17 cellular contexts compared by ENCODE assay signal in the genomic region with DNA sequence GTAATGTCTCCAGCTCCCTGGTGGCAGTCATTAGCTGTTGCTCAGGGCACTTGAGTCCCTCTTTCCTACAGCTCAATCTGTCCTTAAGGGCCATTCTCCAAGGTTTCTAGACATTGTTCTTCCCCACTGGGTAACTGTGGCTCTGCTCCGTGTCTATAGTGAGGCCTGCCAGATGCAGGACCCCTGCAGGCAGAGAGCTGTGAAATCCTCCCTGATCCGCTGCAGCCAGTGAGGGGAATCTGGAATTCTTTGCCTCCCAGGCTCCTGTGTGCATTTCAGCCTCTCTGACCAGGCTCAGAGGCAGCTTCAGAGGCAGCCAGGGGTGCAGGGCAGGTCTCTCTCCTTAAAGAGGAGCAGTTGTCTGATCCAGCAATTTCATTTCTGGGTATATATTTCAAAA. TPM values are rescaled to one million over a fixed set of nuclear protein-coding genes. Genes with fewer than 3 reads are reported as not detected.
DNase-seq lines count a peak whose midpoint lies in the region; ATAC-seq and TF ChIP-seq lines count a peak whose summit lies in the region.
"Had no signal": no experiment of that assay in that cellular context is flagged by ENCODE, and none has a peak within 500 bp of the region (broad histone marks: within the 10 kb centered on the region; RNA-seq: fewer than 3 reads in every experiment).

No MANE protein-coding gene starts in this region.

- ATAC-seq in right cardiac atrium: no peak
- ATAC-seq: A549 had no signal

- no peak overlapping the region for H3K23ac ChIP-seq in mesendoderm (ENCODE audit: low read length)

- no peak overlapping the region for H2BK15ac ChIP-seq in mesendoderm (replicated peaks; ENCODE audit: low read depth)

- H3K4ac ChIP-seq in mesendoderm (ENCODE audit: low read depth, low read length): no peak overlapping the region

- WGBS in mesendoderm (ENCODE audit: extremely low coverage, insufficient coverage, low lambda C conversion rate): no CpG with 5 or more reads among the region's 2 CpGs
- WGBS in right cardiac atrium: 45% methylated on average over 2 of the region's 2 CpGs
- 55% methylated on average over 2 of the region's 2 CpGs for WGBS in SK-N-SH (ENCODE audit: low lambda C conversion rate)

- intact Hi-C loops in right cardiac atrium (cut with DNase I): loop anchor here in 1 of 4 donors (10.0 kb wide), 1 partner anchor 168 kb away; no protein-coding TSS in a partner anchor

- H3K79me2 ChIP-seq in mesendoderm (ENCODE audit: control insufficient read depth, insufficient read depth, low read length): no peaks in the 10 kb centered on the region
- no peaks in the 10 kb centered on the region for H3K79me2 ChIP-seq in SK-N-SH (ENCODE audit: insufficient read depth)

- no peak overlapping the region for H3K56ac ChIP-seq in mesendoderm (ENCODE audit: low read length)

- no peaks in the 10 kb centered on the region for H4K20me1 ChIP-seq in SK-N-SH (ENCODE audit: insufficient read depth)

- POLR2A ChIA-PET in SK-N-SH (lab: Yijun Ruan, JAX): interaction anchor here (0.7 kb wide), 1 partner anchor 30 kb away, joined by 3 read pairs; no protein-coding TSS in a partner anchor

- no peak overlapping the region for H2BK5ac ChIP-seq in mesendoderm (ENCODE audit: low read length)

- no peak for TF ChIP-seq RAD21 in SK-N-SH (IDR thresholded peaks at IDR 0.05; ENCODE audit: low read length)

- H2AK5ac ChIP-seq in mesendoderm (ENCODE audit: low read length): no peak overlapping the region

- H4K5ac ChIP-seq in mesendoderm (ENCODE audit: low read length): no peak overlapping the region

- H3K79me1 ChIP-seq in mesendoderm (ENCODE audit: low read length): no peaks in the 10 kb centered on the region

- in situ Hi-C loops in brain microvascular endothelial cell (cut with HindIII; ENCODE audit: low pct_ligation_motif_present, low sequenced_read_pairs): no loop called here

- H3K9me3 ChIP-seq in right cardiac atrium (ENCODE audit: control insufficient read depth, low read length) (no peaks in the 10 kb centered on the region), SK-N-SH (no peaks in the 10 kb centered on the region)
- H3K9me3 ChIP-seq: A549, Caco-2 had no signal

- no peak overlapping the region for H3K27ac ChIP-seq in mesendoderm (ENCODE audit: low read depth, low read length)
- H3K27ac ChIP-seq in right cardiac atrium (ENCODE audit: low read length): no peak overlapping the region
- H3K27ac ChIP-seq in SK-N-SH (ENCODE audit: low read depth in 2 of 2, low read length in 1 of 2): no peak overlapping the region
- no peak overlapping the region for H3K27ac ChIP-seq in brain microvascular endothelial cell
- H3K27ac ChIP-seq: 22Rv1, A549, C4-2B had no signal

- no peak for TF ChIP-seq CTCF in SK-N-SH (IDR thresholded peaks at IDR 0.05)
- TF ChIP-seq CTCF in brain microvascular endothelial cell (IDR thresholded peaks at IDR 0.05; ENCODE audit: low read depth, low read length, missing control alignments): no peak

- CTCF ChIA-PET in SK-N-SH (lab: Yijun Ruan, JAX): interaction anchor here (0.6 to 3.8 kb wide), 4 partner anchors 173 to 482 kb away, joined by 3 to 15 read pairs (median 6); no protein-coding TSS in a partner anchor

- H3K27me3 ChIP-seq in mesendoderm (ENCODE audit: insufficient read depth, low read length, poor library complexity) (no peaks in the 10 kb centered on the region), right cardiac atrium (ENCODE audit: control insufficient read depth, insufficient read depth) (no peaks in the 10 kb centered on the region), SK-N-SH (ENCODE audit: insufficient read depth) (no peaks in the 10 kb centered on the region), brain microvascular endothelial cell (replicated peaks) (no peaks in the 10 kb centered on the region)

- no peaks in the 10 kb centered on the region for H3K36me3 ChIP-seq in mesendoderm (ENCODE audit: control insufficient read depth, insufficient read depth, low read length)
- H3K36me3 ChIP-seq in SK-N-SH (replicated peaks in 1 of 2; ENCODE audit: control insufficient read depth in 1 of 2, insufficient read depth in 2 of 2, low read length in 1 of 2): no peaks in the 10 kb centered on the region
- no peaks in the 10 kb centered on the region for H3K36me3 ChIP-seq in brain microvascular endothelial cell (replicated peaks)

- no peak for TF ChIP-seq EP300 in SK-N-SH (IDR thresholded peaks at IDR 0.05; ENCODE audit: borderline replicate concordance in 1 of 2, low read depth in 1 of 2, low read length in 1 of 2)

- H3K4me2 ChIP-seq in mesendoderm (ENCODE audit: low read length) (no peak overlapping the region), SK-N-SH (no peak overlapping the region)
- H3K4me2 ChIP-seq: A549 had no signal

- no peaks in the 10 kb centered on the region for H3F3A ChIP-seq in SK-N-SH (replicated peaks; ENCODE audit: insufficient read depth)

- peaks cover 20% of the 10 kb centered on the region for H3K4me1 ChIP-seq in mesendoderm (ENCODE audit: control insufficient read depth, low read depth, low read length)
- no peaks in the 10 kb centered on the region for H3K4me1 ChIP-seq in right cardiac atrium (ENCODE audit: control insufficient read depth, insufficient read depth, low read length)
- H3K4me1 ChIP-seq in SK-N-SH (ENCODE audit: control insufficient read depth in 1 of 2, insufficient read depth in 2 of 2, low read depth in 1 of 2, low read length in 1 of 2): peaks cover 5 to 14% of the 10 kb centered on the region in 2 experiments; a peak in 2 of 4 replicates
- H3K4me1 ChIP-seq: A549, Caco-2 had no signal

- H3K4me3 ChIP-seq in mesendoderm (ENCODE audit: low read length) (no peak overlapping the region), right cardiac atrium (ENCODE audit: low read length) (no peak overlapping the region), SK-N-SH (ENCODE audit: low read depth in 2 of 2, low read length in 1 of 2) (no peak overlapping the region), brain microvascular endothelial cell (ENCODE audit: low read depth, low read length) (no peak overlapping the region)
- H3K4me3 ChIP-seq: A549 had no signal

- H3K9me2 ChIP-seq in SK-N-SH: no peaks in the 10 kb centered on the region

- H2AFZ ChIP-seq in SK-N-SH (ENCODE audit: low read depth): no peak overlapping the region

- H4K8ac ChIP-seq in mesendoderm (ENCODE audit: low read depth, low read length): no peak overlapping the region

- peak; percentile 23 for DNase-seq in DMS79 treated with DMSO at 0.1 percent for 48 hours (lab: John Stamatoyannopoulos, UW)
- no peak for DNase-seq in DMS79 (lab: John Stamatoyannopoulos, UW)
- peak; percentile 73 for DNase-seq in ecto neural progenitor cell (ENCODE audit: low spot score)
- peak; percentile 71 for DNase-seq in mesendoderm
- DNase-seq in right cardiac atrium: no peak
- no peak for DNase-seq in SK-N-SH
- no peak for DNase-seq in brain microvascular endothelial cell
- DNase-seq: AML-193; Caco-2; CD4-positive, alpha-beta T cell; DND-41; EL had no signal

- H3K18ac ChIP-seq in mesendoderm (ENCODE audit: low read length): no peak overlapping the region

- H3K9ac ChIP-seq in mesendoderm (ENCODE audit: low read length) (no peak overlapping the region), SK-N-SH (no peak overlapping the region)

- H2BK120ac ChIP-seq in mesendoderm (ENCODE audit: low read depth, low read length): no peak overlapping the region

TF ChIP-seq in SK-N-SH, 30 proteins besides CTCF, POLR2A, EP300 and RAD21:
- no peak for TF ChIP-seq TCF12 (IDR thresholded peaks at IDR 0.05)
- TF ChIP-seq, protein P1, sequence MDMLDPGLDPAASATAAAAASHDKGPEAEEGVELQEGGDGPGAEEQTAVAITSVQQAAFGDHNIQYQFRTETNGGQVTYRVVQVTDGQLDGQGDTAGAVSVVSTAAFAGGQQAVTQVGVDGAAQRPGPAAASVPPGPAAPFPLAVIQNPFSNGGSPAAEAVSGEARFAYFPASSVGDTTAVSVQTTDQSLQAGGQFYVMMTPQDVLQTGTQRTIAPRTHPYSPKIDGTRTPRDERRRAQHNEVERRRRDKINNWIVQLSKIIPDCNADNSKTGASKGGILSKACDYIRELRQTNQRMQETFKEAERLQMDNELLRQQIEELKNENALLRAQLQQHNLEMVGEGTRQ (IDR thresholded peaks at IDR 0.05; ENCODE audit: borderline replicate concordance, low read depth, low read length): no peak
- no peak for TF ChIP-seq FOXJ3 (CRISPR knock-in tag; IDR thresholded peaks at IDR 0.05)
- no peak for TF ChIP-seq GABPA (IDR thresholded peaks at IDR 0.05; ENCODE audit: low read depth)
- no peak for TF ChIP-seq TEAD4 (IDR thresholded peaks at IDR 0.05; ENCODE audit: borderline replicate concordance, insufficient read depth)
- no peak for TF ChIP-seq POLR2AphosphoS5 (IDR thresholded peaks at IDR 0.05; ENCODE audit: low read depth, low read length)
- no peak for TF ChIP-seq RCOR1 (IDR thresholded peaks at IDR 0.05; ENCODE audit: low read length)

RNA-seq across cellular contexts. Expression of gene IGSF21, which starts 14.4 kb away (rescaled TPM):
- 3.6 TPM for polyA plus RNA-seq in mesendoderm (2013, experiment 1 of 2)
- polyA plus RNA-seq in mesendoderm (2013, experiment 2 of 2): 3.7 TPM
- 1 to 10 TPM; 1.6 to 3.1 (median 1.9) TPM for total RNA-seq in right cardiac atrium
- polyA plus RNA-seq in right cardiac atrium (0.52 TPM), SK-N-SH (2012; rRNA removed) (not detected in 2 replicates)
- polyA plus RNA-seq in SK-N-SH (2012; cell fraction: cytosol; rRNA removed): not detected in 2 replicates
- not detected in 2 replicates for polyA plus RNA-seq in SK-N-SH (2012; cell fraction: nucleus; rRNA removed)
- total RNA-seq: Caco-2; CD4-positive, alpha-beta T cell; HT-29 had no signal
- polyA plus RNA-seq: A549, BJ had no signal

Comparison
In these comparisons a context has a peak if more than half of its experiments do, and no peak if none do; other contexts are left out.
1. DNase-seq: peak in DMS79 treated with DMSO at 0.1 percent for 48 hours (single experiment), ecto neural progenitor cell (single experiment) and mesendoderm (single experiment); none in DMS79 (single experiment), right cardiac atrium (0 of 3), SK-N-SH (single experiment) and brain microvascular endothelial cell (single experiment).